1 cellular context compared by ENCODE assay signal in genomic region chr2:31983762-31984467, GRCh38.
TF ChIP-seq lines count a peak whose summit lies in the region.

No MANE protein-coding gene starts in this region.

TF ChIP-seq in WTC11, 78 proteins besides CTCF, POLR2A, EP300 and RAD21 (continued from another document):
- no peak for TF ChIP-seq ZNF425 (CRISPR knock-in tag; conservative IDR thresholded peaks at IDR 0.05)
- no peak for TF ChIP-seq SOX15 (CRISPR knock-in tag; IDR thresholded peaks at IDR 0.05)
- no peak for TF ChIP-seq CREM (CRISPR knock-in tag; IDR thresholded peaks at IDR 0.05)
- no peak for TF ChIP-seq TP53 (CRISPR knock-in tag; IDR thresholded peaks at IDR 0.05)
- no peak for TF ChIP-seq PRDM15 (CRISPR knock-in tag; IDR thresholded peaks at IDR 0.05)
- TF ChIP-seq IRF2 (CRISPR knock-in tag; IDR thresholded peaks at IDR 0.05; ENCODE audit: borderline replicate concordance, low read depth): no peak
- TF ChIP-seq CDX4 (CRISPR knock-in tag; IDR thresholded peaks at IDR 0.05; ENCODE audit: borderline replicate concordance): no peak
- TF ChIP-seq ZNF138 (CRISPR knock-in tag; conservative IDR thresholded peaks at IDR 0.05): no peak
- no peak for TF ChIP-seq ZNF512 (CRISPR knock-in tag; IDR thresholded peaks at IDR 0.05; ENCODE audit: borderline replicate concordance)
- no peak for TF ChIP-seq EMX1 (CRISPR knock-in tag; IDR thresholded peaks at IDR 0.05)
- TF ChIP-seq PRRX2 (CRISPR knock-in tag; IDR thresholded peaks at IDR 0.05): no peak
- no peak for TF ChIP-seq ZMAT4 (CRISPR knock-in tag; IDR thresholded peaks at IDR 0.05)
- no peak for TF ChIP-seq SMAD4 (CRISPR knock-in tag; IDR thresholded peaks at IDR 0.05)
